In genomic region chr20:36183155-36183944, GRCh38 we compare ENCODE assay signal across 1 cellular context.
TF ChIP-seq lines count a peak whose summit lies in the region.

No MANE protein-coding gene starts in this region.

TF ChIP-seq in K562, 482 proteins besides CTCF, POLR2A, EP300 and RAD21 (continued from another document and continues in another):
- TF ChIP-seq, protein P1, sequence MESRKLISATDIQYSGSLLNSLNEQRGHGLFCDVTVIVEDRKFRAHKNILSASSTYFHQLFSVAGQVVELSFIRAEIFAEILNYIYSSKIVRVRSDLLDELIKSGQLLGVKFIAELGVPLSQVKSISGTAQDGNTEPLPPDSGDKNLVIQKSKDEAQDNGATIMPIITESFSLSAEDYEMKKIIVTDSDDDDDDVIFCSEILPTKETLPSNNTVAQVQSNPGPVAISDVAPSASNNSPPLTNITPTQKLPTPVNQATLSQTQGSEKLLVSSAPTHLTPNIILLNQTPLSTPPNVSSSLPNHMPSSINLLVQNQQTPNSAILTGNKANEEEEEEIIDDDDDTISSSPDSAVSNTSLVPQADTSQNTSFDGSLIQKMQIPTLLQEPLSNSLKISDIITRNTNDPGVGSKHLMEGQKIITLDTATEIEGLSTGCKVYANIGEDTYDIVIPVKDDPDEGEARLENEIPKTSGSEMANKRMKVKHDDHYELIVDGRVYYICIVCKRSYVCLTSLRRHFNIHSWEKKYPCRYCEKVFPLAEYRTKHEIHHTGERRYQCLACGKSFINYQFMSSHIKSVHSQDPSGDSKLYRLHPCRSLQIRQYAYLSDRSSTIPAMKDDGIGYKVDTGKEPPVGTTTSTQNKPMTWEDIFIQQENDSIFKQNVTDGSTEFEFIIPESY (CRISPR knock-in tag; IDR thresholded peaks at IDR 0.05) = no peak
- TF ChIP-seq FOSL1 (tag; conservative IDR thresholded peaks at IDR 0.05) (peak; percentile 55; the same call in 1 of the 2 replicates), ZNF76 (CRISPR knock-in tag; IDR thresholded peaks at IDR 0.05; ENCODE audit: borderline replicate concordance) (no peak), SMARCA5 (IDR thresholded peaks at IDR 0.05) (no peak), TAL1 (IDR thresholded peaks at IDR 0.05) (peak; percentile 97), SMARCC2 (IDR thresholded peaks at IDR 0.05; ENCODE audit: low read depth) (peak; percentile 91), ZNF668 (CRISPR knock-in tag; IDR thresholded peaks at IDR 0.05) (no peak), CEBPB (tag; IDR thresholded peaks at IDR 0.05) (peak; percentile 51), ATF1 (CRISPR knock-in tag; IDR thresholded peaks at IDR 0.05) (no peak), ATF1 (tag; IDR thresholded peaks at IDR 0.05) (peak; percentile 82), KDM2B (CRISPR knock-in tag; IDR thresholded peaks at IDR 0.05) (no peak), ZNF277 (CRISPR knock-in tag; IDR thresholded peaks at IDR 0.05; ENCODE audit: borderline replicate concordance) (no peak), CTBP1 (IDR thresholded peaks at IDR 0.05; ENCODE audit: borderline replicate concordance) (peak; percentile 98), SOX6 (IDR thresholded peaks at IDR 0.05) (peak; percentile 89), ZC3H8 (IDR thresholded peaks at IDR 0.05) (no peak), ZNF707 (CRISPR knock-in tag; conservative IDR thresholded peaks at IDR 0.05) (no peak), PTBP1 (IDR thresholded peaks at IDR 0.05; ENCODE audit: low read depth, low read length) (no peak), RUNX1 (IDR thresholded peaks at IDR 0.05; ENCODE audit: low read depth) (0 out of 2 replicates have a peak, but pooled peaks have one; percentile 50), MYNN (IDR thresholded peaks at IDR 0.05) (peak; percentile 49; the same call in 1 of the 2 replicates), MYNN (CRISPR knock-in tag; IDR thresholded peaks at IDR 0.05) (no peak), PML (IDR thresholded peaks at IDR 0.05; ENCODE audit: low read length) (peak; percentile 93), MTA1 (IDR thresholded peaks at IDR 0.05; ENCODE audit: borderline replicate concordance) (peak; percentile 61; the same call in 1 of the 2 replicates), EHMT2 (IDR thresholded peaks at IDR 0.05) (0 out of 2 replicates have a peak, but pooled peaks have one; percentile 38), SPI1 (IDR thresholded peaks at IDR 0.05; ENCODE audit: borderline replicate concordance, low read depth, low read length) (no peak), NCOA4 (IDR thresholded peaks at IDR 0.05; ENCODE audit: partially characterized antibody) (no peak), CBFB (CRISPR knock-in tag; IDR thresholded peaks at IDR 0.05) (no peak), SIX5 (IDR thresholded peaks at IDR 0.05; ENCODE audit: borderline replicate concordance in 1 of 2, insufficient read depth in 1 of 2, low read depth in 1 of 2, low read length in 2 of 2) (no peak), NFE2 (IDR thresholded peaks at IDR 0.05; ENCODE audit: low read depth) (peak; percentile 25; the same call in 1 of the 2 replicates), CCNT2 (IDR thresholded peaks at IDR 0.05; ENCODE audit: borderline replicate concordance, extremely low read depth, insufficient read length, low read depth, low read length) (peak; percentile 61), ZMIZ1 (IDR thresholded peaks at IDR 0.05; ENCODE audit: low read depth in 2 of 2, low read length in 2 of 2) (peak in 1 of 2 experiments; percentile 76; a peak in 1 of 4 replicates), PHB2 (IDR thresholded peaks at IDR 0.05; ENCODE audit: low read depth) (peak; percentile 71), ZKSCAN3 (CRISPR knock-in tag; IDR thresholded peaks at IDR 0.05) (no peak), MAFK (IDR thresholded peaks at IDR 0.05; ENCODE audit: low read length) (no peak), SNRNP70 (optimal IDR thresholded peaks at IDR 0.05; ENCODE audit: low read depth, low read length) (no peak), KLF10 (CRISPR knock-in tag; IDR thresholded peaks at IDR 0.05) (no peak), ZNF3 (CRISPR knock-in tag; IDR thresholded peaks at IDR 0.05) (no peak), NONO (IDR thresholded peaks at IDR 0.05; ENCODE audit: low read depth in 2 of 2, low read length in 1 of 2) (peak in 1 of 2 experiments; percentile 72; a peak in 1 of 4 replicates), TCF3 (CRISPR knock-in tag; IDR thresholded peaks at IDR 0.05) (peak; percentile 99), MEIS2 (IDR thresholded peaks at IDR 0.05; ENCODE audit: partially characterized antibody) (peak; percentile 68), HDAC3 (IDR thresholded peaks at IDR 0.05; ENCODE audit: borderline replicate concordance, partially characterized antibody) (peak; percentile 60), PHF21A (IDR thresholded peaks at IDR 0.05; ENCODE audit: borderline replicate concordance, low read depth) (no peak), RNF219 (CRISPR knock-in tag; IDR thresholded peaks at IDR 0.05) (no peak), ZSCAN29 (IDR thresholded peaks at IDR 0.05) (no peak), ZNF165 (CRISPR knock-in tag; IDR thresholded peaks at IDR 0.05; ENCODE audit: borderline replicate concordance) (no peak)
- TF ChIP-seq, protein P2, sequence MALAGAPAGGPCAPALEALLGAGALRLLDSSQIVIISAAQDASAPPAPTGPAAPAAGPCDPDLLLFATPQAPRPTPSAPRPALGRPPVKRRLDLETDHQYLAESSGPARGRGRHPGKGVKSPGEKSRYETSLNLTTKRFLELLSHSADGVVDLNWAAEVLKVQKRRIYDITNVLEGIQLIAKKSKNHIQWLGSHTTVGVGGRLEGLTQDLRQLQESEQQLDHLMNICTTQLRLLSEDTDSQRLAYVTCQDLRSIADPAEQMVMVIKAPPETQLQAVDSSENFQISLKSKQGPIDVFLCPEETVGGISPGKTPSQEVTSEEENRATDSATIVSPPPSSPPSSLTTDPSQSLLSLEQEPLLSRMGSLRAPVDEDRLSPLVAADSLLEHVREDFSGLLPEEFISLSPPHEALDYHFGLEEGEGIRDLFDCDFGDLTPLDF (CRISPR knock-in tag; IDR thresholded peaks at IDR 0.05) = no peak
- TF ChIP-seq, protein P3, sequence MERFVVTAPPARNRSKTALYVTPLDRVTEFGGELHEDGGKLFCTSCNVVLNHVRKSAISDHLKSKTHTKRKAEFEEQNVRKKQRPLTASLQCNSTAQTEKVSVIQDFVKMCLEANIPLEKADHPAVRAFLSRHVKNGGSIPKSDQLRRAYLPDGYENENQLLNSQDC (CRISPR knock-in tag; IDR thresholded peaks at IDR 0.05) = no peak
